30 cellular contexts compared by ENCODE assay signal in genomic region chr3:12303998-12304397, GRCh38. TPM values are rescaled to one million over a fixed set of nuclear protein-coding genes. Genes with fewer than 3 reads are reported as not detected.
DNase-seq lines count a peak whose midpoint lies in the region; ATAC-seq and TF ChIP-seq lines count a peak whose summit lies in the region.
"Had no signal": no experiment of that assay in that cellular context is flagged by ENCODE, and none has a peak within 500 bp of the region (broad histone marks: within the 10 kb centered on the region; RNA-seq: fewer than 3 reads in every experiment).

No MANE protein-coding gene starts in this region.

- H3K36me3 ChIP-seq in DOHH2 (ENCODE audit: control insufficient read depth, low read length) (no peaks in the 10 kb centered on the region), osteoblast (ENCODE audit: insufficient read depth, low read length) (no peaks in the 10 kb centered on the region)
- H3K36me3 ChIP-seq: ascending aorta, esophagus muscularis mucosa, MG63, right lobe of liver had no signal

- no peaks in the 10 kb centered on the region for H3F3A ChIP-seq in DOHH2 (ENCODE audit: control insufficient read depth, insufficient read depth)

- H3K4me1 ChIP-seq in DOHH2 (ENCODE audit: control insufficient read depth, low read length), result peaks cover 23% of the 10 kb centered on the region
- peaks cover 26% of the 10 kb centered on the region for H3K4me1 ChIP-seq in osteoblast (ENCODE audit: insufficient read depth, low read length)
- H3K4me1 ChIP-seq: ascending aorta, esophagus muscularis mucosa, right lobe of liver had no signal

- no peak overlapping the region for H2AFZ ChIP-seq in osteoblast (ENCODE audit: low read length)

- ATAC-seq in HG02571 (IDR thresholded peaks at IDR 0.05; ENCODE audit: unreplicated experiment), result no peak
- no peak for ATAC-seq in HG03565 (IDR thresholded peaks at IDR 0.05; ENCODE audit: unreplicated experiment)
- ATAC-seq in GM21529 (IDR thresholded peaks at IDR 0.05; ENCODE audit: unreplicated experiment), result no peak
- ATAC-seq: activated CD8-positive, alpha-beta T cell treated with anti-CD3 and anti-CD28 coated beads, Interleukin-2, amount 10 ng/mL, durations not matched to agents 7 days and 5 days; K562; left cardiac atrium; stimulated activated effector memory CD8-positive, alpha-beta T cell treated with anti-CD3 and anti-CD28 coated beads, Interleukin-12 subunit alpha, Interleukin-12 subunit beta, amount 100 ng/mL, for 72 hours had no signal

- no peaks in the 10 kb centered on the region for H3K27me3 ChIP-seq in DOHH2 (ENCODE audit: control insufficient read depth, low read length)
- H3K27me3 ChIP-seq in osteoblast (ENCODE audit: insufficient read depth, low read length), result no peaks in the 10 kb centered on the region
- H3K27me3 ChIP-seq: ascending aorta, esophagus muscularis mucosa, foreskin keratinocyte, MG63, right lobe of liver had no signal

- no peaks in the 10 kb centered on the region for H3K9me2 ChIP-seq in DOHH2 (replicated peaks; ENCODE audit: control insufficient read depth, low read length)

- DNase-seq in NB4 (ENCODE audit: low read depth) (peak; percentile 47), SIG-M5 treated with dmso at 0.1 percent for 504 hours (lab: John Stamatoyannopoulos, UW; ENCODE audit: unreplicated experiment) (peak; percentile 57), osteoblast (ENCODE audit: insufficient read length, low spot score, missing footprints) (no peak), T1000 (lab: John Stamatoyannopoulos, UW) (no peak)
- DNase-seq: activated CD8-positive, alpha-beta T cell treated with anti-CD3 and anti-CD28 coated beads, Interleukin-2, amount 10 ng/mL, durations not matched to agents 7 days and 5 days; activated effector memory CD4-positive, alpha-beta T cell treated with Interleukin-2 at 50 U/mL for 16 hours; activated naive CD8-positive, alpha-beta T cell treated with anti-CD3 and anti-CD28 coated beads for 36 hours; CD4-positive, alpha-beta T cell; central memory CD4-positive, alpha-beta T cell; endodermal cell; H9; left cardiac atrium; MG63; NCI-H146; NCI-H2107; NCI-H446 treated with DMSO at 0.1 percent for 48 hours; NCI-H82; right lobe of liver; stimulated activated CD4-positive, alpha-beta T cell treated with anti-CD3 and anti-CD28 coated beads, Interleukin-4, amount 100 ng/mL, for 24 hours; T-helper 17 cell had no signal

- H3K27ac ChIP-seq in DOHH2 (ENCODE audit: low read depth, low read length) (peak overlapping the region; percentile 33), osteoblast (ENCODE audit: low read depth, low read length) (peak overlapping the region; percentile 26)
- H3K27ac ChIP-seq: ascending aorta, esophagus muscularis mucosa, foreskin keratinocyte, right lobe of liver, SK-N-MC had no signal

- TF ChIP-seq CTCF in DOHH2 (IDR thresholded peaks at IDR 0.05; ENCODE audit: low read depth, low read length, poor library complexity, severe bottlenecking) (no peak), NB4 (IDR thresholded peaks at IDR 0.05; ENCODE audit: low read depth, low read length) (no peak), osteoblast (IDR thresholded peaks at IDR 0.05; ENCODE audit: extremely low read depth, low read depth, low read length) (no peak)

- H3K9me3 ChIP-seq in DOHH2 (ENCODE audit: control insufficient read depth, insufficient read depth, low read length), result no peaks in the 10 kb centered on the region
- no peaks in the 10 kb centered on the region for H3K9me3 ChIP-seq in osteoblast (ENCODE audit: low read depth, low read length)
- H3K9me3 ChIP-seq: ascending aorta, esophagus muscularis mucosa, right lobe of liver had no signal

- no peaks in the 10 kb centered on the region for H4K20me1 ChIP-seq in DOHH2 (ENCODE audit: control insufficient read depth, insufficient read depth, low read depth, low read length)
- no peaks in the 10 kb centered on the region for H4K20me1 ChIP-seq in osteoblast (ENCODE audit: insufficient read depth, low read length)

- TF ChIP-seq POLR2A in NB4 (IDR thresholded peaks at IDR 0.05; ENCODE audit: extremely low read depth, insufficient read length), result no peak

- H3K4me2 ChIP-seq in DOHH2 (ENCODE audit: low read length), result peak overlapping the region; percentile 42
- H3K4me2 ChIP-seq in osteoblast (ENCODE audit: insufficient read depth, low read length), result no peak overlapping the region

- H3K79me2 ChIP-seq in DOHH2 (ENCODE audit: control insufficient read depth, low read length) (no peaks in the 10 kb centered on the region), osteoblast (ENCODE audit: insufficient read depth, low read length) (peaks cover 2% of the 10 kb centered on the region)

- H3K4me3 ChIP-seq in DOHH2 (ENCODE audit: low read length) (peak overlapping the region; percentile 44), NB4 (ENCODE audit: low read depth, low read length) (no peak overlapping the region), osteoblast (ENCODE audit: insufficient read depth, low read length) (no peak overlapping the region)
- H3K4me3 ChIP-seq: ascending aorta, esophagus muscularis mucosa, K562, MG63, right lobe of liver, SK-N-MC had no signal

RNA-seq across cellular contexts. Expression of gene PPARG, which starts 15.1 kb away (rescaled TPM):
- total RNA-seq in osteoblast, result 7.2 and 9.4 TPM in 2 replicates
- total RNA-seq: activated CD8-positive, alpha-beta T cell treated with anti-CD3 and anti-CD28 coated beads, Interleukin-2, amount 10 ng/mL, durations not matched to agents 7 days and 5 days; K562 had no signal

Comparison
In these comparisons a context has a peak if more than half of its experiments do, and no peak if none do; other contexts are left out.
1. DNase-seq: peak in NB4 (single experiment) and SIG-M5 treated with dmso at 0.1 percent for 504 hours (single experiment); none in osteoblast (single experiment) and T1000 (single experiment).